ENCODE assay signal across 5 cellular contexts in genomic region chr5:4548341-4548740, GRCh38.
"Had no signal": no experiment of that assay in that cellular context is flagged by ENCODE, and none has a peak within 500 bp of the region (broad histone marks: within the 10 kb centered on the region; RNA-seq: fewer than 3 reads in every experiment).

No MANE protein-coding gene starts in this region.

- ATAC-seq: GM23338 had no signal

- H3K4me3 ChIP-seq: GM23338 had no signal

- H2AFZ ChIP-seq: GM23338 had no signal

- H3K4me2 ChIP-seq: GM23338 had no signal

- DNase-seq: H9, HCEC 1CT, IMR-90, KBM-7 had no signal
